ENCODE assay signal across 26 cellular contexts in the genomic region with DNA sequence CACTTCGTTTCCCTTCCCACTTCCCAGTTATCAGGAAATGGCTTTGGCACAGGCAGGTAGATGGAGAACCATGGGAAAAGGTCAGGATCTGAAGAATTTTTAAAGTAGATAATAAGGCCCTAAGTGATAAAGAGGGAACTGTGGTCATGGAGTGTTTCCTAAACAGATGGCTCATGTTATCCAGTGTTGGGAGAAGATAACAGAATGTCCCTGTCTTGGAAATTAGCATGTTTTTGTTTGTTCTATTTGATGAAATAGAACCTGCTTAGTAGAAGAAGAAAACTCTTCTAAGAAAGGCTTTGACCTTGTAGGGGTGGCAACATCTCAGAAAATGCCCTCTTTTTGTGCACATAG. TPM values are rescaled to one million over a fixed set of nuclear protein-coding genes. Genes with fewer than 3 reads are reported as not detected.
"Had no signal": no experiment of that assay in that cellular context is flagged by ENCODE, and none has a peak within 500 bp of the region (broad histone marks: within the 10 kb centered on the region; RNA-seq: fewer than 3 reads in every experiment).

No MANE protein-coding gene starts in this region.

- H3K4me1 Mint-ChIP-seq: stimulated activated effector memory CD8-positive, alpha-beta T cell treated with anti-CD3 and anti-CD28 coated beads, Interleukin-12 subunit alpha, Interleukin-12 subunit beta, amount 100 ng/mL, for 72 hours; stimulated activated memory B cell treated with anti-CD40 and anti-IgM and Interleukin-4, amounts not matched to agents 10 μg/mL and 1 μg/mL and 100 μg/mL, for 72 hours; stimulated activated naive B cell treated with anti-CD40 and anti-IgM and Interleukin-4, amounts not matched to agents 10 μg/mL and 1 μg/mL and 100 μg/mL, for 72 hours; stimulated activated naive CD8-positive, alpha-beta T cell treated with anti-CD3 and anti-CD28 coated beads, Interleukin-15, amount 100 ng/mL, for 72 hours had no signal

- H3K4me3 Mint-ChIP-seq: stimulated activated effector memory CD8-positive, alpha-beta T cell treated with anti-CD3 and anti-CD28 coated beads, Interleukin-12 subunit alpha, Interleukin-12 subunit beta, amount 100 ng/mL, for 72 hours; stimulated activated memory B cell treated with anti-CD40 and anti-IgM and Interleukin-4, amounts not matched to agents 10 μg/mL and 1 μg/mL and 100 μg/mL, for 72 hours; stimulated activated naive B cell treated with anti-CD40 and anti-IgM and Interleukin-4, amounts not matched to agents 10 μg/mL and 1 μg/mL and 100 μg/mL, for 72 hours; stimulated activated naive CD8-positive, alpha-beta T cell treated with anti-CD3 and anti-CD28 coated beads, Interleukin-15, amount 100 ng/mL, for 72 hours; stimulated activated naive CD8-positive, alpha-beta T cell treated with anti-CD3 and anti-CD28 coated beads, Interleukin-15, Interleukin-2, amounts not matched to agents 100 ng/mL and 50 ng/mL, for 24 hours; type B pancreatic cell had no signal

- ATAC-seq: stimulated activated effector memory CD8-positive, alpha-beta T cell treated with anti-CD3 and anti-CD28 coated beads, Interleukin-12 subunit alpha, Interleukin-12 subunit beta, amount 100 ng/mL, for 72 hours; stimulated activated memory B cell treated with anti-CD40 and anti-IgM and Interleukin-4, amounts not matched to agents 10 μg/mL and 1 μg/mL and 100 μg/mL, for 72 hours; stimulated activated naive B cell treated with anti-CD40 and anti-IgM and Interleukin-4, amounts not matched to agents 10 μg/mL and 1 μg/mL and 100 μg/mL, for 72 hours; stimulated activated naive CD8-positive, alpha-beta T cell treated with anti-CD3 and anti-CD28 coated beads, Interleukin-15, amount 100 ng/mL, for 72 hours; stimulated activated naive CD8-positive, alpha-beta T cell treated with anti-CD3 and anti-CD28 coated beads, Interleukin-15, Interleukin-2, amounts not matched to agents 100 U/mL and 50 U/mL, for 24 hours; upper lobe of right lung had no signal

- H3K9me3 Mint-ChIP-seq: stimulated activated naive CD8-positive, alpha-beta T cell treated with anti-CD3 and anti-CD28 coated beads, Interleukin-15, Interleukin-2, amounts not matched to agents 100 ng/mL and 50 ng/mL, for 24 hours; type B pancreatic cell had no signal

- H3K27ac Mint-ChIP-seq: stimulated activated effector memory CD8-positive, alpha-beta T cell treated with anti-CD3 and anti-CD28 coated beads, Interleukin-12 subunit alpha, Interleukin-12 subunit beta, amount 100 ng/mL, for 72 hours; stimulated activated memory B cell treated with anti-CD40 and anti-IgM and Interleukin-4, amounts not matched to agents 10 μg/mL and 1 μg/mL and 100 μg/mL, for 72 hours; stimulated activated naive B cell treated with anti-CD40 and anti-IgM and Interleukin-4, amounts not matched to agents 10 μg/mL and 1 μg/mL and 100 μg/mL, for 72 hours; stimulated activated naive CD8-positive, alpha-beta T cell treated with anti-CD3 and anti-CD28 coated beads, Interleukin-15, amount 100 ng/mL, for 72 hours; stimulated activated naive CD8-positive, alpha-beta T cell treated with anti-CD3 and anti-CD28 coated beads, Interleukin-15, Interleukin-2, amounts not matched to agents 100 ng/mL and 50 ng/mL, for 24 hours; type B pancreatic cell had no signal

- H3K27me3 Mint-ChIP-seq: stimulated activated memory B cell treated with anti-CD40 and anti-IgM and Interleukin-4, amounts not matched to agents 10 μg/mL and 1 μg/mL and 100 μg/mL, for 72 hours; stimulated activated naive B cell treated with anti-CD40 and anti-IgM and Interleukin-4, amounts not matched to agents 10 μg/mL and 1 μg/mL and 100 μg/mL, for 72 hours; stimulated activated naive CD8-positive, alpha-beta T cell treated with anti-CD3 and anti-CD28 coated beads, Interleukin-15, amount 100 ng/mL, for 72 hours had no signal

- H3K36me3 Mint-ChIP-seq: stimulated activated memory B cell treated with anti-CD40 and anti-IgM and Interleukin-4, amounts not matched to agents 10 μg/mL and 1 μg/mL and 100 μg/mL, for 72 hours; stimulated activated naive B cell treated with anti-CD40 and anti-IgM and Interleukin-4, amounts not matched to agents 10 μg/mL and 1 μg/mL and 100 μg/mL, for 72 hours; type B pancreatic cell had no signal

- DNase-seq: stimulated activated CD4-positive, alpha-beta T cell treated with anti-CD3 and anti-CD28 coated beads, Interleukin-2, amount 100 ng/mL, for 48 hours; stimulated activated CD4-positive, alpha-beta T cell treated with anti-CD3 and anti-CD28 coated beads, Interleukin-4, amount 100 ng/mL, for 1 hour; stimulated activated CD4-positive, alpha-beta T cell treated with anti-CD3 and anti-CD28 coated beads, Interleukin-4, amount 100 ng/mL, for 24 hours; stimulated activated CD4-positive, alpha-beta T cell treated with anti-CD3 and anti-CD28 coated beads, Interleukin-4, amount 100 ng/mL, for 4 hours; stimulated activated CD8-positive, alpha-beta memory T cell treated with anti-CD3 and anti-CD28 coated beads, Interleukin-4, amount 100 ng/mL, for 48 hours; stimulated activated naive B cell treated with anti-CD40 and anti-IgM and Interleukin-4, amounts not matched to agents 10 μg/mL and 1 μg/mL and 100 μg/mL, for 72 hours; stimulated activated naive CD4-positive, alpha-beta T cell; stimulated activated naive CD4-positive, alpha-beta T cell treated with Interleukin-2 at 50 U/mL for 16 hours; stimulated activated naive CD8-positive, alpha-beta T cell treated with anti-CD3 and anti-CD28 coated beads, Interleukin-15, amount 100 ng/mL, for 72 hours; stimulated activated naive CD8-positive, alpha-beta T cell treated with anti-CD3 and anti-CD28 coated beads, Interleukin-15, Interleukin-2, amounts not matched to agents 100 U/mL and 50 U/mL, for 24 hours; stomach; testis; thyroid gland; tibial artery; transverse colon; trophoblast cell; upper lobe of left lung; upper lobe of right lung; uterus had no signal

RNA-seq across cellular contexts. Expression of a gene that starts 8.8 kb away (rescaled TPM):
- total RNA-seq: subcutaneous adipose tissue, suprapubic skin, thoracic aorta had no signal
